ENCODE assay signal across 1 cellular context in genomic region chr11:1694064-1694845, GRCh38.
A peak's percentile ranks its signal among the peaks of the same experiment; 100 is the strongest.
TF ChIP-seq lines count a peak whose summit lies in the region.

No MANE protein-coding gene starts in this region.

TF ChIP-seq in H1, 55 proteins besides CTCF, POLR2A, EP300 and RAD21:
- TF ChIP-seq FOSL1 (IDR thresholded peaks at IDR 0.05; ENCODE audit: insufficient read depth, low read depth, low read length) (no peak), TAF7 (optimal IDR thresholded peaks at IDR 0.05; ENCODE audit: borderline replicate concordance, low read depth, low read length) (peak; percentile 20), JUND (IDR thresholded peaks at IDR 0.05; ENCODE audit: low read length) (0 out of 2 replicates have a peak, but pooled peaks have one; percentile 31), SAP30 (IDR thresholded peaks at IDR 0.05; ENCODE audit: insufficient read depth, insufficient replicate concordance, low read length) (no peak), EZH2 (IDR thresholded peaks at IDR 0.05; ENCODE audit: low read depth, low read length, severe bottlenecking) (peak; percentile 46), HDAC2 (IDR thresholded peaks at IDR 0.05; ENCODE audit: borderline replicate concordance in 1 of 2, low read depth in 2 of 2, low read length in 2 of 2) (no peak), GABPA (IDR thresholded peaks at IDR 0.05; ENCODE audit: borderline replicate concordance, insufficient read depth, low read length) (peak; percentile 81), TAF1 (IDR thresholded peaks at IDR 0.05; ENCODE audit: low read depth, low read length) (0 out of 2 replicates have a peak, but pooled peaks have one; percentile 16), POLR2AphosphoS5 (IDR thresholded peaks at IDR 0.05; ENCODE audit: low read depth, low read length) (no peak)
